9 cellular contexts compared by ENCODE assay signal in the genomic region with DNA sequence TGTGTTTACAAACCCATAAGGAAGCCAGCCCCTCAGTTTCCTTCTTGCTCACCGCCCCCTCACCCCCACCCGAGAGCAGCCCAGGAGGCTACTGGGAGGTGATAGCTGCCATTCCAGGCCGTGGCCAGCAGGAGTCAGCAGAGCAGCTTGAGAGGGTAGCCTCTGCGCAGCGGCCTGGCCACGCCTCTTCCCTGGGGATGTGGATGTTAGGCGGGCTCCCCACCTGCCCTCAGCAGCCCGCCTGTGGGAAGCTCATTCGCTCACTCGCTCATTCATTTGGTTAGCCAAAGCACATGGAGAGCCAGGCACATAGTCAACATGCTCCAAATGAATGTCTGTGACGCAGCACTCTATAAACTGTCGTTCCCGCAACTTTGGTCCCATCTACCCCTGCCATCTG.
A peak's percentile ranks its signal among the peaks of the same experiment; 100 is the strongest.
DNase-seq lines count a peak whose midpoint lies in the region; ATAC-seq and TF ChIP-seq lines count a peak whose summit lies in the region.
"Had no signal": no experiment of that assay in that cellular context is flagged by ENCODE, and none has a peak within 500 bp of the region (broad histone marks: within the 10 kb centered on the region; RNA-seq: fewer than 3 reads in every experiment).

No MANE protein-coding gene starts in this region.

- in situ Hi-C loops in T47D (cut with HindIII; ENCODE audit: low pct_unique_long_range_greater_than_20kb, low sequenced_read_pairs), result no loop called here

- CTCF ChIA-PET in HEK293 (lab: Yijun Ruan, JAX), result interaction anchor here (0.6 to 8.1 kb wide), 49 partner anchors 10 to 1526 kb away, joined by 3 to 165 read pairs (median 5); a partner anchor contains a TSS

- ATAC-seq in HG03108 (IDR thresholded peaks at IDR 0.05; ENCODE audit: unreplicated experiment), result no peak

- peaks cover 3% of the 10 kb centered on the region; the same call in 1 of the 2 replicates for H3K4me1 ChIP-seq in HEK293 (ENCODE audit: control insufficient read depth, insufficient read depth, low read length)

- TF ChIP-seq CTCF in HEK293 (tag by site-specific recombination; IDR thresholded peaks at IDR 0.05) (peak; percentile 70; the same call in 1 of the 2 replicates), WI38 (IDR thresholded peaks at IDR 0.05; ENCODE audit: low read depth, low read length) (peak; percentile 95)

- no peaks in the 10 kb centered on the region for H3K9me3 ChIP-seq in HEK293 (ENCODE audit: control insufficient read depth, insufficient read depth, low read depth, low read length)

- DNase-seq in COLO829 (ENCODE audit: low spot score) (peak; percentile 83), NCI-H2107 treated with DMSO at 0.1 percent for 48 hours (lab: John Stamatoyannopoulos, UW; ENCODE audit: unreplicated experiment) (peak; percentile 63), T47D (ENCODE audit: low read depth in 1 of 2, low spot score in 1 of 2) (peak; percentile 73 to 86), iris pigment epithelial cell (ENCODE audit: low read depth) (peak; percentile 65)
- DNase-seq in stimulated activated CD4-positive, alpha-beta T cell treated with anti-CD3 and anti-CD28 coated beads, Interleukin-1b, Interleukin-23, amount 100 ng/mL, for 48 hours, result peak; percentile 81

- POLR2A ChIA-PET in HEK293 (lab: Yijun Ruan, JAX), result interaction anchor here (1.0 to 2.8 kb wide), 6 partner anchors 8 to 124 kb away, joined by 3 to 12 read pairs (median 4); a partner anchor contains a TSS

- H3K27ac ChIP-seq in HEK293 (ENCODE audit: extremely low read depth, low read depth, low read length), result no peak overlapping the region
- H3K27ac ChIP-seq: SK-N-MC had no signal

- H3K36me3 ChIP-seq in HEK293 (ENCODE audit: control insufficient read depth in 2 of 2, insufficient read depth in 1 of 2, low read length in 2 of 2), result peaks cover 0 to 35% of the 10 kb centered on the region in 2 experiments; a peak in 1 of 3 replicates

- no peak overlapping the region for H3K4me3 ChIP-seq in HEK293 (ENCODE audit: low read depth, low read length)
- H3K4me3 ChIP-seq in WI38 (ENCODE audit: low read depth, low read length), result no peak overlapping the region
- H3K4me3 ChIP-seq: SK-N-MC had no signal

TF ChIP-seq in HEK293, 187 proteins besides CTCF, POLR2A, EP300 and RAD21:
- TF ChIP-seq, protein P1, sequence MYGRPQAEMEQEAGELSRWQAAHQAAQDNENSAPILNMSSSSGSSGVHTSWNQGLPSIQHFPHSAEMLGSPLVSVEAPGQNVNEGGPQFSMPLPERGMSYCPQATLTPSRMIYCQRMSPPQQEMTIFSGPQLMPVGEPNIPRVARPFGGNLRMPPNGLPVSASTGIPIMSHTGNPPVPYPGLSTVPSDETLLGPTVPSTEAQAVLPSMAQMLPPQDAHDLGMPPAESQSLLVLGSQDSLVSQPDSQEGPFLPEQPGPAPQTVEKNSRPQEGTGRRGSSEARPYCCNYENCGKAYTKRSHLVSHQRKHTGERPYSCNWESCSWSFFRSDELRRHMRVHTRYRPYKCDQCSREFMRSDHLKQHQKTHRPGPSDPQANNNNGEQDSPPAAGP (tag by site-specific recombination; IDR thresholded peaks at IDR 0.05), result no peak
- TF ChIP-seq SP3 (tag by site-specific recombination; IDR thresholded peaks at IDR 0.05), result peak; percentile 54
- TF ChIP-seq ZBTB48 (tag by site-specific recombination; IDR thresholded peaks at IDR 0.05), result no peak; the same call in 1 of the 2 replicates
- TF ChIP-seq ZNF157 (tag by site-specific recombination; IDR thresholded peaks at IDR 0.05), result no peak
- no peak for TF ChIP-seq ZNF677 (tag by site-specific recombination; IDR thresholded peaks at IDR 0.05)
- no peak for TF ChIP-seq ZNF350 (tag by site-specific recombination; IDR thresholded peaks at IDR 0.05)
- peak; percentile 32; the same call in 1 of the 2 replicates for TF ChIP-seq TRIM28 (IDR thresholded peaks at IDR 0.05; ENCODE audit: borderline replicate concordance, low read length)
- peak; percentile 19; the same call in 1 of the 2 replicates for TF ChIP-seq ZBTB8A (tag by site-specific recombination; IDR thresholded peaks at IDR 0.05)
- TF ChIP-seq ZNF654 (tag by site-specific recombination; IDR thresholded peaks at IDR 0.05; ENCODE audit: low read depth), result peak; percentile 77
- peak; percentile 75 for TF ChIP-seq KLF9 (tag by site-specific recombination; IDR thresholded peaks at IDR 0.05; ENCODE audit: low read depth)
- TF ChIP-seq ZNF501 (tag by site-specific recombination; IDR thresholded peaks at IDR 0.05), result no peak
- no peak for TF ChIP-seq ZNF585B (tag by site-specific recombination; IDR thresholded peaks at IDR 0.05)
- TF ChIP-seq ZIC2 (tag by site-specific recombination; IDR thresholded peaks at IDR 0.05), result 0 out of 2 replicates have a peak, but pooled peaks have one; percentile 19
- TF ChIP-seq ZNF221 (tag by site-specific recombination; IDR thresholded peaks at IDR 0.05; ENCODE audit: borderline replicate concordance), result no peak
- TF ChIP-seq BCL11A (tag by site-specific recombination; IDR thresholded peaks at IDR 0.05; ENCODE audit: low read depth), result no peak
- TF ChIP-seq ZNF274 (IDR thresholded peaks at IDR 0.05; ENCODE audit: low read length), result no peak
- no peak for TF ChIP-seq ZNF274 (tag by site-specific recombination; IDR thresholded peaks at IDR 0.05; ENCODE audit: borderline replicate concordance)
- peak; percentile 49; the same call in 1 of the 2 replicates for TF ChIP-seq EGR2 (tag by site-specific recombination; IDR thresholded peaks at IDR 0.05; ENCODE audit: low read depth)
- TF ChIP-seq ZBTB17 (tag by site-specific recombination; IDR thresholded peaks at IDR 0.05), result peak; percentile 54
- peak; percentile 63 for TF ChIP-seq GLIS1 (tag by site-specific recombination; IDR thresholded peaks at IDR 0.05)
- TF ChIP-seq GLIS2 (tag by site-specific recombination; IDR thresholded peaks at IDR 0.05), result peak; percentile 66
- peak; percentile 52 for TF ChIP-seq ZFHX2 (tag by site-specific recombination; conservative IDR thresholded peaks at IDR 0.05)
- no peak for TF ChIP-seq ZNF391 (tag by site-specific recombination; IDR thresholded peaks at IDR 0.05; ENCODE audit: borderline replicate concordance, low read depth)
- no peak for TF ChIP-seq ZNF670 (tag by site-specific recombination; IDR thresholded peaks at IDR 0.05; ENCODE audit: low read depth)
- no peak for TF ChIP-seq ZNF473 (tag by site-specific recombination; IDR thresholded peaks at IDR 0.05)
- TF ChIP-seq GFI1B (tag by site-specific recombination; IDR thresholded peaks at IDR 0.05), result no peak
- no peak for TF ChIP-seq ZNF404 (tag by site-specific recombination; IDR thresholded peaks at IDR 0.05)
- peak; percentile 33; the same call in 1 of the 2 replicates for TF ChIP-seq KLF8 (tag by site-specific recombination; IDR thresholded peaks at IDR 0.05)
- TF ChIP-seq, protein P2, sequence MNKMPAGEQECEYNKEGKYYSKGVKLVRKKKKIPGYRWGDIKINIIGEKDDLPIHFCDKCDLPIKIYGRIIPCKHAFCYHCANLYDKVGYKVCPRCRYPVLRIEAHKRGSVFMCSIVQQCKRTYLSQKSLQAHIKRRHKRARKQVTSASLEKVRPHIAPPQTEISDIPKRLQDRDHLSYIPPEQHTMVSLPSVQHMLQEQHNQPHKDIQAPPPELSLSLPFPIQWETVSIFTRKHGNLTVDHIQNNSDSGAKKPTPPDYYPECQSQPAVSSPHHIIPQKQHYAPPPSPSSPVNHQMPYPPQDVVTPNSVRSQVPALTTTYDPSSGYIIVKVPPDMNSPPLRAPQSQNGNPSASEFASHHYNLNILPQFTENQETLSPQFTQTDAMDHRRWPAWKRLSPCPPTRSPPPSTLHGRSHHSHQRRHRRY (tag by site-specific recombination; IDR thresholded peaks at IDR 0.05), result no peak
- no peak for TF ChIP-seq ZBTB7A (tag by site-specific recombination; IDR thresholded peaks at IDR 0.05; ENCODE audit: low read depth)
- TF ChIP-seq ZEB2 (tag by site-specific recombination; IDR thresholded peaks at IDR 0.05), result 0 out of 2 replicates have a peak, but pooled peaks have one; percentile 42
- peak; percentile 51 for TF ChIP-seq KLF1 (tag by site-specific recombination; IDR thresholded peaks at IDR 0.05)
- TF ChIP-seq, protein P3, sequence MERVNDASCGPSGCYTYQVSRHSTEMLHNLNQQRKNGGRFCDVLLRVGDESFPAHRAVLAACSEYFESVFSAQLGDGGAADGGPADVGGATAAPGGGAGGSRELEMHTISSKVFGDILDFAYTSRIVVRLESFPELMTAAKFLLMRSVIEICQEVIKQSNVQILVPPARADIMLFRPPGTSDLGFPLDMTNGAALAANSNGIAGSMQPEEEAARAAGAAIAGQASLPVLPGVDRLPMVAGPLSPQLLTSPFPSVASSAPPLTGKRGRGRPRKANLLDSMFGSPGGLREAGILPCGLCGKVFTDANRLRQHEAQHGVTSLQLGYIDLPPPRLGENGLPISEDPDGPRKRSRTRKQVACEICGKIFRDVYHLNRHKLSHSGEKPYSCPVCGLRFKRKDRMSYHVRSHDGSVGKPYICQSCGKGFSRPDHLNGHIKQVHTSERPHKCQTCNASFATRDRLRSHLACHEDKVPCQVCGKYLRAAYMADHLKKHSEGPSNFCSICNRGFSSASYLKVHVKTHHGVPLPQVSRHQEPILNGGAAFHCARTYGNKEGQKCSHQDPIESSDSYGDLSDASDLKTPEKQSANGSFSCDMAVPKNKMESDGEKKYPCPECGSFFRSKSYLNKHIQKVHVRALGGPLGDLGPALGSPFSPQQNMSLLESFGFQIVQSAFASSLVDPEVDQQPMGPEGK (tag by site-specific recombination; IDR thresholded peaks at IDR 0.05), result peak; percentile 77
- TF ChIP-seq SP2 (tag by site-specific recombination; IDR thresholded peaks at IDR 0.05), result 0 out of 2 replicates have a peak, but pooled peaks have one; percentile 25
- no peak for TF ChIP-seq ZNF707 (tag by site-specific recombination; IDR thresholded peaks at IDR 0.05)
TF ChIP-seq in HEK293: peak in this region for 16.
